In the genomic region with DNA sequence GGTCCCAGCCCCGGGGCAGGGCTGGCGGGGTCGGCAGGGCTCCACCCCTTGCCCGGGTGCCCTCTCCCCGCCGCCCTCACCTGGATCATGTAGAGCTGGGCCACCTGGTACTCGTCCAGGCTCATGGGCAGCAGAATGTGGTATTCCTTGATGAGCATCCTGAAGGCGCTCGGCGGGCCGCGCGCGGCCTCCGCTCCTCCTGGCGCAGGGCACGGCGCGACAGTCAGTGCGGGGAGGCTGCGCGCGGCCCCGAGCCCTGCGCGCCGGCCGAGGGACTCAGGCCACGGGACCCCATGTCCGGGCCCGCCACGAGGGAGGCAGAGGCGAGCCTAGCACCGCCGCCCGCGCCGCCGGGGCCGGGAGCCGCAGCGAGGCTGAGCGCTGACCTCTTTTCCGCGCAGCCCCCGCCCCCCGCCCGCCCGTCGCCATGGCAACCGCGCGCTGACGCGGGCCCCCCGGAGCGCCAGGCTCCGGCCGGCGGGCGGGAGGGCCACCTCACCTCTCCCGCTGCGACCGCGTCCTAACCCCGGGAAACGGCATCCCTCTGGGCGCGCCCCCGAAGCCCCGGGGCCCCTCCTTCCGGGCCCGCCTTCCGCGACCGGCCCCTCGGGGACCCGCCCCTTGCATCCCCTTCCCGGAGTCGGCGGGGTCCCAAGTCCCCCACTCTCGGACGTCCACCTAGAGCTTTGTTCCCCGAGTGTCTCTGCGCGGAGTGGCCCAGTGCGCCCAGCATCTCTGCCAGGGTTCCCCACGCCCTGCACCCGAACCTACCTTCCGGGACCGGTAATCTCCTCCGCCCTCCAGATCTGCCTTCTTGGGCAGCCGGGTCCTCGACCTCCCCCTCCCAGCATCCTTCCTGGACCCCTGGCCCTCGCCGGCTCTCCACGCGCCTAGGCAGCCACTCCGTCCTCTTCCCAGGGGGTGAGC, we compare ENCODE assay signal across 8 cellular contexts. TPM values are rescaled to one million over a fixed set of nuclear protein-coding genes. Genes with fewer than 3 reads are reported as not detected.
DNase-seq lines count a peak whose midpoint lies in the region; ATAC-seq and TF ChIP-seq lines count a peak whose summit lies in the region.

No MANE protein-coding gene starts in this region.

- H3K4me2 ChIP-seq in DOHH2 (ENCODE audit: low read length), result peak overlapping the region; percentile 70

- H3K36me3 Mint-ChIP-seq in activated T-cell treated with anti-CD3 and anti-CD28 coated beads, Interleukin-2, amount 50 U/mL, for 4 hours (ENCODE audit: insufficient read depth), result peaks cover 12% of the 10 kb centered on the region

- intact Hi-C loops in posterior vena cava (cut with DNase I), result loop anchor here in 1 of 2 donors (10.0 kb wide), 1 partner anchor 99 kb away; the partner anchor contains the start of genes PPP1CA and TBC1D10C

- peak overlapping the region; percentile 89 for H3K4me3 ChIP-seq in DOHH2 (ENCODE audit: low read length)
- peak overlapping the region; percentile 81 for H3K4me3 ChIP-seq in fibroblast of villous mesenchyme (ENCODE audit: low read depth, low read length)

- H3K9me2 ChIP-seq in DOHH2 (replicated peaks; ENCODE audit: control insufficient read depth, low read length), result no peaks in the 10 kb centered on the region

- peak; percentile 28 for DNase-seq in LoVo (ENCODE audit: low spot score)
- no peak for DNase-seq in activated T-cell treated with anti-CD3 and anti-CD28 coated beads, Interleukin-2, amount 50 U/mL, for 4 hours
- peak; percentile 31 for DNase-seq in fibroblast of villous mesenchyme (ENCODE audit: low read depth)
- peak; percentile 87 for DNase-seq in posterior vena cava (ENCODE audit: low spot score)
- no peak for DNase-seq in NCI-H1694 treated with DMSO at 0.1 percent for 48 hours (lab: John Stamatoyannopoulos, UW)

- peaks cover 36% of the 10 kb centered on the region for H3K4me1 ChIP-seq in DOHH2 (ENCODE audit: control insufficient read depth, low read length)

- ATAC-seq in activated T-cell treated with anti-CD3 and anti-CD28 coated beads, Interleukin-2, amount 50 U/mL, for 4 hours, result no peak
- ATAC-seq in GM21576 (IDR thresholded peaks at IDR 0.05; ENCODE audit: unreplicated experiment) (no peak), GM19035 (IDR thresholded peaks at IDR 0.05; ENCODE audit: unreplicated experiment) (no peak)

- no peaks in the 10 kb centered on the region for H3K9me3 ChIP-seq in DOHH2 (ENCODE audit: control insufficient read depth, insufficient read depth, low read length)

- no peaks in the 10 kb centered on the region for H3K27me3 Mint-ChIP-seq in activated T-cell treated with anti-CD3 and anti-CD28 coated beads, Interleukin-2, amount 50 U/mL, for 4 hours (ENCODE audit: low read depth)

- peak overlapping the region; percentile 66 for H3K27ac ChIP-seq in DOHH2 (ENCODE audit: low read depth, low read length)

- no peaks in the 10 kb centered on the region for H3K9me3 Mint-ChIP-seq in activated T-cell treated with anti-CD3 and anti-CD28 coated beads, Interleukin-2, amount 50 U/mL, for 4 hours

- no peaks in the 10 kb centered on the region for H3K27me3 ChIP-seq in DOHH2 (ENCODE audit: control insufficient read depth, low read length)

- peaks cover 45% of the 10 kb centered on the region for H3K4me1 Mint-ChIP-seq in activated T-cell treated with anti-CD3 and anti-CD28 coated beads, Interleukin-2, amount 50 U/mL, for 4 hours (ENCODE audit: low read depth)

- peaks cover 6% of the 10 kb centered on the region; the same call in 1 of the 2 replicates for H4K20me1 ChIP-seq in DOHH2 (ENCODE audit: control insufficient read depth, insufficient read depth, low read depth, low read length)

- peaks cover 48% of the 10 kb centered on the region for H3K79me2 ChIP-seq in DOHH2 (ENCODE audit: control insufficient read depth, low read length)

- no peak for TF ChIP-seq CTCF in DOHH2 (IDR thresholded peaks at IDR 0.05; ENCODE audit: low read depth, low read length, poor library complexity, severe bottlenecking)
- TF ChIP-seq CTCF in fibroblast of villous mesenchyme (IDR thresholded peaks at IDR 0.05; ENCODE audit: insufficient read depth, low read depth, low read length), result no peak

- peak overlapping the region; percentile 89 for H3K4me3 Mint-ChIP-seq in activated T-cell treated with anti-CD3 and anti-CD28 coated beads, Interleukin-2, amount 50 U/mL, for 4 hours

- peaks cover 51% of the 10 kb centered on the region for H3K36me3 ChIP-seq in DOHH2 (ENCODE audit: control insufficient read depth, low read length)

- H3F3A ChIP-seq in DOHH2 (ENCODE audit: control insufficient read depth, insufficient read depth), result peaks cover 4% of the 10 kb centered on the region

RNA-seq across cellular contexts. Expression of gene PITPNM1, which starts 0.9 kb away (rescaled TPM):
- total RNA-seq in activated T-cell treated with anti-CD3 and anti-CD28 coated beads, Interleukin-2, amount 50 U/mL, for 4 hours, result 100 to 1,000 TPM in 1 of 3 donors, 10 to 100 TPM in 2; 88.8 to 118 (median 96.4) TPM
- total RNA-seq in fibroblast of villous mesenchyme (21.9 and 22.9 TPM in 2 replicates), posterior vena cava (10 to 100 TPM; 31.5 to 42.7 TPM)

RNA-seq across cellular contexts. Expression of gene CDK2AP2, which starts 3.7 kb away (rescaled TPM):
- 10 to 100 TPM; 79.1 to 89.1 (median 86.2) TPM for total RNA-seq in activated T-cell treated with anti-CD3 and anti-CD28 coated beads, Interleukin-2, amount 50 U/mL, for 4 hours
- total RNA-seq in fibroblast of villous mesenchyme, result 13.5 and 16.8 TPM in 2 replicates
- total RNA-seq in posterior vena cava, result 10 to 100 TPM; 39.7 to 40.0 TPM

RNA-seq across cellular contexts. Expression of gene CABP2, which starts 19.0 kb away (rescaled TPM):
- not detected for total RNA-seq in activated T-cell treated with anti-CD3 and anti-CD28 coated beads, Interleukin-2, amount 50 U/mL, for 4 hours
- not detected in 2 replicates for total RNA-seq in fibroblast of villous mesenchyme
- not detected for total RNA-seq in posterior vena cava

RNA-seq across cellular contexts. Expression of gene AIP, which starts 21.5 kb away (rescaled TPM):
- total RNA-seq in activated T-cell treated with anti-CD3 and anti-CD28 coated beads, Interleukin-2, amount 50 U/mL, for 4 hours, result 100 to 1,000 TPM; 156 to 183 (median 166) TPM
- total RNA-seq in fibroblast of villous mesenchyme (42.7 and 55.1 TPM in 2 replicates), posterior vena cava (10 to 100 TPM; 44.4 to 50.5 TPM)

RNA-seq across cellular contexts. Expression of gene TMEM134, which starts 35.2 kb away (rescaled TPM):
- 10 to 100 TPM; 31.1 to 36.3 (median 32.9) TPM for total RNA-seq in activated T-cell treated with anti-CD3 and anti-CD28 coated beads, Interleukin-2, amount 50 U/mL, for 4 hours
- total RNA-seq in fibroblast of villous mesenchyme (18.4 and 18.6 TPM in 2 replicates), posterior vena cava (10 to 100 TPM; 31.0 to 35.9 TPM)

Comparison
In these comparisons a context has a peak if more than half of its experiments do, and no peak if none do; other contexts are left out.
1. DNase-seq: peak in LoVo (single experiment), fibroblast of villous mesenchyme (single experiment) and posterior vena cava (single experiment); none in activated T-cell treated with anti-CD3 and anti-CD28 coated beads, Interleukin-2, amount 50 U/mL, for 4 hours (single experiment) and NCI-H1694 treated with DMSO at 0.1 percent for 48 hours (single experiment).